ENCODE assay signal across 19 cellular contexts in the genomic region with DNA sequence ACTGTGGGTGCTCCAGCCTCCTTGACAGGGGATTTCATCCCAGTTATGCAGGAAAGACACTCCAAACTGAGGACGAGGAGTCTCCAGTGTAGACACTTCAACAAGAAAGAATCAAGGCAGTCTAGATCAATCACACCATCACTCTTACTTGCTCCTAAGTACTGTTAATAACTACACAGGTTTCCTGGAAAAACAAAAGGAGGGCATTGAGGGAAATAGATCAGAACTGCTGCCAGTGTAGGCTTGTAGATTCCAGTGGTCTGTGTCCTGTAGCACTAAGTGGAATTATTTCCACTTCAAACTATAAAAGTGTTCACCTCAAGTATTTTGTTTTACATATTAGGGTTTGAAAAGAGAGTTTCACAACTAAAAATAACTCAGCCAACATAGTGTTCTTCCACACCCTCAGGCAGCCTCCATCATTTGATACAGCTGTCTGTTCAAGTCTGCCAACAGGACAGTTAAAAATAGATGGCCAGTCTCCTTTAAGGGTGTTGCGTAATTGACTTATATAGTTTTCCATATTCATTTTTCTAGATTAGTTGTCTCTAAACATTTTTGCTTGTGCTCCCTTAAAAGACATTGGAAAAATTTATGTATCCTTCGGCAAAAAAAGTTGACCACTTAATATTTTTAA. TPM values are rescaled to one million over a fixed set of nuclear protein-coding genes. Genes with fewer than 3 reads are reported as not detected.
DNase-seq lines count a peak whose midpoint lies in the region; ATAC-seq, FAIRE-seq and TF ChIP-seq lines count a peak whose summit lies in the region.
"Had no signal": no experiment of that assay in that cellular context is flagged by ENCODE, and none has a peak within 500 bp of the region (broad histone marks: within the 10 kb centered on the region; RNA-seq: fewer than 3 reads in every experiment).

No MANE protein-coding gene starts in this region.

- FAIRE-seq in HepG2 (lab: Jason Lieb, UNC), result no peak
- FAIRE-seq: islet of Langerhans had no signal

- WGBS in HepG2 (ENCODE audit: low lambda C conversion rate), result 51% methylated on average over 3 of the region's 3 CpGs
- 69% methylated on average over 3 of the region's 3 CpGs for WGBS in right lobe of liver (ENCODE audit: insufficient coverage, low coverage, low lambda C conversion rate, missing lambda C conversion rate)

- no peaks in the 10 kb centered on the region for H4K20me1 ChIP-seq in HepG2 (ENCODE audit: insufficient read depth, low read length)

- H3K9ac ChIP-seq in HepG2 (ENCODE audit: insufficient read depth, low read depth, low read length), result no peak overlapping the region

- TF ChIP-seq EP300 in HepG2 (IDR thresholded peaks at IDR 0.05; ENCODE audit: low read depth in 2 of 2, low read length in 2 of 2) (no peak), HepG2 (CRISPR knock-in tag; IDR thresholded peaks at IDR 0.05; ENCODE audit: borderline replicate concordance) (no peak)

- TF ChIP-seq CTCF in HepG2 (CRISPR knock-in tag; IDR thresholded peaks at IDR 0.05) (no peak), right lobe of liver (IDR thresholded peaks at IDR 0.05) (no peak), epithelial cell of esophagus (IDR thresholded peaks at IDR 0.05; ENCODE audit: insufficient read depth, low read depth, low read length, missing control alignments) (no peak), right atrium auricular region (IDR thresholded peaks at IDR 0.05) (no peak)

- H3K4me1 ChIP-seq in HepG2 (ENCODE audit: insufficient read depth, low read length), result peaks cover 12% of the 10 kb centered on the region
- H3K4me1 ChIP-seq in right lobe of liver, result no peaks in the 10 kb centered on the region
- peaks cover 0 to 4% of the 10 kb centered on the region in 2 donors for H3K4me1 ChIP-seq in right atrium auricular region
- H3K4me1 ChIP-seq: prostate gland had no signal

- TF ChIP-seq POLR2A in HepG2 (IDR thresholded peaks at IDR 0.05; ENCODE audit: insufficient read depth in 1 of 2, low read depth in 2 of 2, low read length in 2 of 2) (no peak), right lobe of liver (IDR thresholded peaks at IDR 0.05) (no peak)

- DNase-seq in HepG2 (ENCODE audit: low spot score) (no peak), right lobe of liver (no peak), epithelial cell of esophagus (ENCODE audit: low read depth) (peak; percentile 23), right atrium auricular region (ENCODE audit: low spot score) (no peak), retina (no peak), globus pallidus (ENCODE audit: low spot score) (no peak)
- DNase-seq: activated naive CD4-positive, alpha-beta T cell; DMS153; NCI-H2029; NCI-H524; stimulated activated CD4-positive, alpha-beta T cell treated with anti-CD3 and anti-CD28 coated beads, Interleukin-15, amount 100 ng/mL, for 24 hours had no signal

- H3K79me2 ChIP-seq in HepG2 (ENCODE audit: insufficient read depth, low read length), result no peaks in the 10 kb centered on the region

- BruUV-seq in HepG2 (replicated peaks; lab: Mats Ljungman, UMichigan), result no TSS peak

- H3K27me3 ChIP-seq in HepG2 (ENCODE audit: control insufficient read depth in 1 of 2, insufficient read depth in 2 of 2, low read length in 2 of 2), result peaks cover 0 to 4% of the 10 kb centered on the region in 2 experiments; a peak in 1 of 5 replicates
- H3K27me3 ChIP-seq in right lobe of liver, result no peaks in the 10 kb centered on the region
- no peaks in the 10 kb centered on the region for H3K27me3 ChIP-seq in right atrium auricular region

- H3K4me2 ChIP-seq in HepG2 (ENCODE audit: low read depth, low read length), result no peak overlapping the region

- TF ChIP-seq RAD21 in HepG2 (CRISPR knock-in tag; IDR thresholded peaks at IDR 0.05), result no peak

- CTCF ChIA-PET in HepG2 (lab: Yijun Ruan, JAX; ENCODE audit: low intra/inter-chr PET ratio, low total read pairs), result no interaction called here

- H3K36me3 ChIP-seq in HepG2 (replicated peaks in 1 of 2; ENCODE audit: control insufficient read depth in 1 of 2, insufficient read depth in 2 of 2, low read length in 2 of 2) (no peaks in the 10 kb centered on the region), right lobe of liver (no peaks in the 10 kb centered on the region), right atrium auricular region (no peaks in the 10 kb centered on the region)
- H3K36me3 ChIP-seq: prostate gland, thoracic aorta had no signal

- no peak for ATAC-seq in HepG2
- ATAC-seq in right lobe of liver, result no peak
- no peak for ATAC-seq in GM18868 (IDR thresholded peaks at IDR 0.05; ENCODE audit: unreplicated experiment)
- no peak for ATAC-seq in GM18498 (IDR thresholded peaks at IDR 0.05; ENCODE audit: unreplicated experiment)
- ATAC-seq: stimulated activated memory B cell treated with anti-CD40 and anti-IgM and Interleukin-4, amounts not matched to agents 10 μg/mL and 1 μg/mL and 100 μg/mL, for 72 hours had no signal

- intact Hi-C loops in HepG2 (cut with micrococcal nuclease; ENCODE audit: unreplicated experiment), result no loop called here
- intact Hi-C loops in right lobe of liver (cut with DNase I), result loop anchor here in 1 of 2 donors (10.0 kb wide), 1 partner anchor 1047 kb away; no protein-coding TSS in a partner anchor

- H3K27ac ChIP-seq in HepG2 (ENCODE audit: extremely low read length, insufficient read depth, low read length), result no peak overlapping the region
- no peak overlapping the region for H3K27ac ChIP-seq in right lobe of liver
- peak overlapping the region; percentile 55 to 60 for H3K27ac ChIP-seq in right atrium auricular region
- H3K27ac ChIP-seq: C4-2B, epithelial cell of prostate, prostate gland, thoracic aorta had no signal

- no peaks in the 10 kb centered on the region for H3K9me3 ChIP-seq in HepG2 (ENCODE audit: low read length)
- H3K9me3 ChIP-seq in right lobe of liver, result no peaks in the 10 kb centered on the region
- no peaks in the 10 kb centered on the region for H3K9me3 ChIP-seq in right atrium auricular region
- H3K9me3 ChIP-seq: prostate gland, thoracic aorta had no signal

- H2AFZ ChIP-seq in HepG2 (ENCODE audit: low read length), result no peak overlapping the region

- no peak overlapping the region for H3K4me3 ChIP-seq in HepG2 (replicated peaks in 1 of 3; ENCODE audit: insufficient read depth in 1 of 3, low read depth in 2 of 3, low read length in 3 of 3)
- H3K4me3 ChIP-seq in right lobe of liver, result no peak overlapping the region
- no peak overlapping the region for H3K4me3 ChIP-seq in epithelial cell of esophagus (ENCODE audit: low read length)
- no peak overlapping the region for H3K4me3 ChIP-seq in right atrium auricular region
- H3K4me3 ChIP-seq: prostate gland, thoracic aorta had no signal

- POLR2A ChIA-PET in HepG2 (lab: Yijun Ruan, JAX), result no interaction called here

- in situ Hi-C loops in HepG2 (cut with HindIII; ENCODE audit: extremely low pct_ligation_motif_present, low pct_unique_long_range_greater_than_20kb), result loop anchor here (10.0 to 25.0 kb wide), 2 partner anchors 637 to 1044 kb away; no protein-coding TSS in a partner anchor

RNA-seq across cellular contexts. Expression of a gene that starts 32.0 kb away (rescaled TPM):
- total RNA-seq in HepG2 (2016; rRNA removed; fragmentation: Illumina TruSeq; extraction: Trizol), result 13.1 and 28.0 TPM in 2 replicates
- total RNA-seq in HepG2 (2016; cell fraction: cytosol; rRNA removed; fragmentation: Illumina TruSeq; extraction: Trizol; ENCODE audit: low read depth), result 1.1 and 1.9 TPM in 2 replicates
- total RNA-seq in HepG2 (2016; cell fraction: insoluble cytoplasmic fraction; rRNA removed; fragmentation: Illumina TruSeq; extraction: Trizol), result 12.5 and 27.4 TPM in 2 replicates
- 4.2 and 4.7 TPM in 2 replicates for total RNA-seq in HepG2 (2016; cell fraction: membrane; rRNA removed; fragmentation: Illumina TruSeq; extraction: Trizol)
- 15.4 and 17.3 TPM in 2 replicates for total RNA-seq in HepG2 (2016; cell fraction: nucleus; rRNA removed; fragmentation: Illumina TruSeq; extraction: Trizol)
- 3.9 and 4.3 TPM in 2 replicates for polyA plus RNA-seq in HepG2 (2011; rRNA removed)
- 1.2 and 2.1 TPM in 2 replicates for polyA plus RNA-seq in HepG2 (2011; cell fraction: cytosol; rRNA removed)
- 6.2 and 7.1 TPM in 2 replicates for polyA plus RNA-seq in HepG2 (2011; cell fraction: nucleus; rRNA removed)
- polyA plus RNA-seq in HepG2 (2012), result 7.7 and 9.8 TPM in 2 replicates
- polyA plus RNA-seq in HepG2 (2016; cell fraction: cytosol; fragmentation: Illumina TruSeq; extraction: Trizol; ENCODE audit: low read depth), result 0.58 and 0.61 TPM in 2 replicates
- polyA plus RNA-seq in HepG2 (2016; cell fraction: insoluble cytoplasmic fraction; fragmentation: Illumina TruSeq; extraction: Trizol; ENCODE audit: low read depth), result 13.4 and 15.7 TPM in 2 replicates
- 1.3 and 1.5 TPM in 2 replicates for polyA plus RNA-seq in HepG2 (2016; cell fraction: membrane; fragmentation: Illumina TruSeq; extraction: Trizol; ENCODE audit: low read depth)
- polyA plus RNA-seq in HepG2 (2016; cell fraction: nucleus; fragmentation: Illumina TruSeq; extraction: Trizol; ENCODE audit: insufficient read depth, low read depth), result 17.2 and 17.6 TPM in 2 replicates
- 5.1 and 7.4 TPM in 2 replicates for polyA minus RNA-seq in HepG2 (2011; rRNA and poly(A)+ RNA removed; ENCODE audit: low replicate concordance)
- polyA minus RNA-seq in HepG2 (2011; cell fraction: cytosol; rRNA and poly(A)+ RNA removed), result 8.9 TPM in 2 replicates
- 19.3 and 22.3 TPM in 2 replicates for polyA minus RNA-seq in HepG2 (2011; cell fraction: nucleus; rRNA and poly(A)+ RNA removed)
- total RNA-seq in right lobe of liver, result 10 to 100 TPM; 22.5 to 46.5 (median 33.5) TPM
- total RNA-seq in right atrium auricular region, result 10 to 100 TPM; 20.2 to 45.4 TPM

RNA-seq across cellular contexts. Expression of a gene that starts 51.7 kb away (rescaled TPM):
- total RNA-seq in HepG2 (2016; rRNA removed; fragmentation: Illumina TruSeq; extraction: Trizol) (12.0 and 23.4 TPM in 2 replicates), right lobe of liver (10 to 100 TPM; 19.6 to 44.0 (median 31.4) TPM), right atrium auricular region (1 to 10 TPM; 3.4 to 3.5 TPM)
- total RNA-seq in HepG2 (2016; cell fraction: cytosol; rRNA removed; fragmentation: Illumina TruSeq; extraction: Trizol; ENCODE audit: low read depth), result 3.4 and 3.9 TPM in 2 replicates
- total RNA-seq in HepG2 (2016; cell fraction: insoluble cytoplasmic fraction; rRNA removed; fragmentation: Illumina TruSeq; extraction: Trizol), result 13.7 and 24.0 TPM in 2 replicates
- total RNA-seq in HepG2 (2016; cell fraction: membrane; rRNA removed; fragmentation: Illumina TruSeq; extraction: Trizol), result 3.8 and 5.4 TPM in 2 replicates
- 22.5 and 26.4 TPM in 2 replicates for total RNA-seq in HepG2 (2016; cell fraction: nucleus; rRNA removed; fragmentation: Illumina TruSeq; extraction: Trizol)
- 22.6 and 23.2 TPM in 2 replicates for polyA plus RNA-seq in HepG2 (2011; rRNA removed)
- polyA plus RNA-seq in HepG2 (2011; cell fraction: cytosol; rRNA removed), result 11.0 and 18.6 TPM in 2 replicates
- 12.6 and 15.7 TPM in 2 replicates for polyA plus RNA-seq in HepG2 (2011; cell fraction: nucleus; rRNA removed)
- 22.8 and 35.9 TPM in 2 replicates for polyA plus RNA-seq in HepG2 (2012)
- polyA plus RNA-seq in HepG2 (2016; cell fraction: cytosol; fragmentation: Illumina TruSeq; extraction: Trizol; ENCODE audit: low read depth), result 0.40 and 0.52 TPM in 2 replicates
- polyA plus RNA-seq in HepG2 (2016; cell fraction: insoluble cytoplasmic fraction; fragmentation: Illumina TruSeq; extraction: Trizol; ENCODE audit: low read depth), result 3.2 and 3.6 TPM in 2 replicates
- 0.48 and 2.5 TPM in 2 replicates for polyA plus RNA-seq in HepG2 (2016; cell fraction: membrane; fragmentation: Illumina TruSeq; extraction: Trizol; ENCODE audit: low read depth)
- 8.7 and 11.7 TPM in 2 replicates for polyA plus RNA-seq in HepG2 (2016; cell fraction: nucleus; fragmentation: Illumina TruSeq; extraction: Trizol; ENCODE audit: insufficient read depth, low read depth)
- 11.4 and 80.8 TPM in 2 replicates for polyA minus RNA-seq in HepG2 (2011; rRNA and poly(A)+ RNA removed; ENCODE audit: low replicate concordance)
- polyA minus RNA-seq in HepG2 (2011; cell fraction: cytosol; rRNA and poly(A)+ RNA removed), result 42.1 and 48.8 TPM in 2 replicates
- 48.9 and 62.4 TPM in 2 replicates for polyA minus RNA-seq in HepG2 (2011; cell fraction: nucleus; rRNA and poly(A)+ RNA removed)

Comparison
In these comparisons a context has a peak if more than half of its experiments do, and no peak if none do; other contexts are left out.
1. H3K27ac ChIP-seq: peak in right atrium auricular region (2 of 2); none in HepG2 (single experiment) and right lobe of liver (0 of 3).